ENCODE assay signal across 8 cellular contexts in genomic region chr15:90932660-90932991, GRCh38. TPM values are rescaled to one million over a fixed set of nuclear protein-coding genes. Genes with fewer than 3 reads are reported as not detected.
DNase-seq lines count a peak whose midpoint lies in the region; ATAC-seq and TF ChIP-seq lines count a peak whose summit lies in the region.

No MANE protein-coding gene starts in this region.

- H3K4me3 Mint-ChIP-seq in central memory CD8-positive, alpha-beta T cell: peak overlapping the region; percentile 91
- peak overlapping the region; percentile 96 for H3K4me3 Mint-ChIP-seq in natural killer cell treated with Interleukin-12 subunit alpha and Interleukin-12 subunit beta and Interleukin-15 and Interleukin-18, amount 100 ng/mL, for 72 hours

- peaks cover 56% of the 10 kb centered on the region for H3K4me1 Mint-ChIP-seq in central memory CD8-positive, alpha-beta T cell
- peaks cover 47 to 62% of the 10 kb centered on the region in 2 donors for H3K4me1 Mint-ChIP-seq in natural killer cell treated with Interleukin-12 subunit alpha and Interleukin-12 subunit beta and Interleukin-15 and Interleukin-18, amount 100 ng/mL, for 72 hours (ENCODE audit: low read depth in 2 of 2)

- H3K27ac ChIP-seq in ACC112 (ENCODE audit: low read depth, low read length) (no peak overlapping the region), Karpas-422 (ENCODE audit: low read length) (peak overlapping the region; percentile 84)

- H3K27ac Mint-ChIP-seq in central memory CD8-positive, alpha-beta T cell (ENCODE audit: low read depth): peak overlapping the region; percentile 70
- H3K27ac Mint-ChIP-seq in natural killer cell treated with Interleukin-12 subunit alpha and Interleukin-12 subunit beta and Interleukin-15 and Interleukin-18, amount 100 ng/mL, for 72 hours: peak overlapping the region; percentile 90 to 99

- H3K4me2 ChIP-seq in Karpas-422 (ENCODE audit: low read depth, low read length, poor library complexity, severe bottlenecking): peak overlapping the region; percentile 93

- no peaks in the 10 kb centered on the region for H3K9me3 Mint-ChIP-seq in central memory CD8-positive, alpha-beta T cell
- no peaks in the 10 kb centered on the region for H3K9me3 Mint-ChIP-seq in natural killer cell treated with Interleukin-12 subunit alpha and Interleukin-12 subunit beta and Interleukin-15 and Interleukin-18, amount 100 ng/mL, for 72 hours

- no peaks in the 10 kb centered on the region for H3K9me3 ChIP-seq in Karpas-422 (ENCODE audit: low read length)

- no peaks in the 10 kb centered on the region for H3K36me3 ChIP-seq in ACC112 (ENCODE audit: insufficient read depth, low read length)
- no peaks in the 10 kb centered on the region for H3K36me3 ChIP-seq in Karpas-422 (ENCODE audit: insufficient read depth, low read length)

- H3K79me2 ChIP-seq in ACC112 (ENCODE audit: control insufficient read depth, insufficient read depth, low read length, unreplicated experiment) (peaks cover 17% of the 10 kb centered on the region), Karpas-422 (ENCODE audit: low read length) (peaks cover 37% of the 10 kb centered on the region)

- peaks cover 7% of the 10 kb centered on the region for H3K36me3 Mint-ChIP-seq in central memory CD8-positive, alpha-beta T cell (ENCODE audit: insufficient read depth)
- H3K36me3 Mint-ChIP-seq in natural killer cell treated with Interleukin-12 subunit alpha and Interleukin-12 subunit beta and Interleukin-15 and Interleukin-18, amount 100 ng/mL, for 72 hours: no peaks in the 10 kb centered on the region

- H2AFZ ChIP-seq in ACC112 (ENCODE audit: low read length, unreplicated experiment): peak overlapping the region; percentile 39
- H2AFZ ChIP-seq in Karpas-422 (ENCODE audit: low read length): peak overlapping the region; percentile 85; the same call in 1 of the 2 replicates

- ATAC-seq in central memory CD8-positive, alpha-beta T cell (replicated peaks; ENCODE audit: extremely low read depth, poor library complexity, severe bottlenecking): no peak
- no peak for ATAC-seq in natural killer cell treated with Interleukin-12 subunit alpha and Interleukin-12 subunit beta and Interleukin-15 and Interleukin-18, amount 100 ng/mL, for 72 hours
- ATAC-seq in HG02678 (IDR thresholded peaks at IDR 0.05; ENCODE audit: unreplicated experiment): no peak

- in situ Hi-C loops in GM13977 (cut with MboI; ENCODE audit: low pct_unique_long_range_greater_than_20kb, low sequenced_read_pairs, unreplicated experiment): no loop called here

- H3K27me3 Mint-ChIP-seq in central memory CD8-positive, alpha-beta T cell: no peaks in the 10 kb centered on the region
- H3K27me3 Mint-ChIP-seq in natural killer cell treated with Interleukin-12 subunit alpha and Interleukin-12 subunit beta and Interleukin-15 and Interleukin-18, amount 100 ng/mL, for 72 hours: no peaks in the 10 kb centered on the region

- TF ChIP-seq CTCF in GM13977 (IDR thresholded peaks at IDR 0.05; ENCODE audit: extremely low read depth, insufficient read depth, missing control alignments): no peak

- H4K20me1 ChIP-seq in Karpas-422 (ENCODE audit: insufficient read depth, low read depth, low read length): no peaks in the 10 kb centered on the region

- DNase-seq in Karpas-422 (no peak), erythroblast (lab: John Stamatoyannopoulos, UW) (no peak), hepatic stellate cell (ENCODE audit: low spot score) (no peak), GM13977 (ENCODE audit: low spot score) (no peak)
- no peak for DNase-seq in central memory CD8-positive, alpha-beta T cell (ENCODE audit: low spot score in 2 of 2)
- DNase-seq in natural killer cell treated with Interleukin-12 subunit alpha and Interleukin-12 subunit beta and Interleukin-15 and Interleukin-18, amount 100 ng/mL, for 72 hours (ENCODE audit: low spot score): no peak

- no peak for TF ChIP-seq POLR2A in erythroblast (IDR thresholded peaks at IDR 0.05; ENCODE audit: low read length)

- H3K27me3 ChIP-seq in ACC112 (ENCODE audit: insufficient read depth, low read length): no peaks in the 10 kb centered on the region
- no peaks in the 10 kb centered on the region for H3K27me3 ChIP-seq in Karpas-422 (ENCODE audit: low read length)

- H3K4me1 ChIP-seq in ACC112 (ENCODE audit: control insufficient read depth, insufficient read depth, low read length, unreplicated experiment) (peaks cover 28% of the 10 kb centered on the region), Karpas-422 (ENCODE audit: low read length) (peaks cover 63% of the 10 kb centered on the region)

- H3K4me3 ChIP-seq in ACC112 (ENCODE audit: low read depth, low read length) (peak overlapping the region; percentile 91), Karpas-422 (ENCODE audit: low read length) (peak overlapping the region; percentile 87)

- H3K9me2 ChIP-seq in Karpas-422 (replicated peaks; ENCODE audit: insufficient read depth, low read length): no peaks in the 10 kb centered on the region

- H3K9ac ChIP-seq in Karpas-422 (ENCODE audit: low read length): peak overlapping the region; percentile 98

RNA-seq across cellular contexts. Expression of gene HDDC3, which starts 0.3 kb away (rescaled TPM):
- total RNA-seq in Karpas-422 (2014; rRNA removed; shearing (Covaris generic); ENCODE audit: low replicate concordance): 15.9 and 39.1 TPM in 2 replicates
- total RNA-seq in natural killer cell treated with Interleukin-12 subunit alpha and Interleukin-12 subunit beta and Interleukin-15 and Interleukin-18, amount 100 ng/mL, for 72 hours: 10 to 100 TPM; 23.4 to 30.5 TPM

RNA-seq across cellular contexts. Expression of gene UNC45A, which starts 2.5 kb away (rescaled TPM):
- 25.1 and 58.0 TPM in 2 replicates for total RNA-seq in Karpas-422 (2014; rRNA removed; shearing (Covaris generic); ENCODE audit: low replicate concordance)
- 10 to 100 TPM; 81.9 to 95.3 TPM for total RNA-seq in natural killer cell treated with Interleukin-12 subunit alpha and Interleukin-12 subunit beta and Interleukin-15 and Interleukin-18, amount 100 ng/mL, for 72 hours

RNA-seq across cellular contexts. Expression of gene RCCD1, which starts 22.1 kb away (rescaled TPM):
- 25.3 and 32.9 TPM in 2 replicates for total RNA-seq in Karpas-422 (2014; rRNA removed; shearing (Covaris generic); ENCODE audit: low replicate concordance)
- total RNA-seq in natural killer cell treated with Interleukin-12 subunit alpha and Interleukin-12 subunit beta and Interleukin-15 and Interleukin-18, amount 100 ng/mL, for 72 hours: 10 to 100 TPM; 10.8 to 29.2 TPM

RNA-seq across cellular contexts. Expression of gene MAN2A2, which starts 29.5 kb away (rescaled TPM):
- total RNA-seq in Karpas-422 (2014; rRNA removed; shearing (Covaris generic); ENCODE audit: low replicate concordance): 27.4 and 60.8 TPM in 2 replicates
- total RNA-seq in natural killer cell treated with Interleukin-12 subunit alpha and Interleukin-12 subunit beta and Interleukin-15 and Interleukin-18, amount 100 ng/mL, for 72 hours: 100 to 1,000 TPM; 172 to 244 TPM

RNA-seq across cellular contexts. Expression of gene FES, which starts 48.3 kb away (rescaled TPM):
- 33.7 and 88.0 TPM in 2 replicates for total RNA-seq in Karpas-422 (2014; rRNA removed; shearing (Covaris generic); ENCODE audit: low replicate concordance)
- 100 to 1,000 TPM; 139 to 140 TPM for total RNA-seq in natural killer cell treated with Interleukin-12 subunit alpha and Interleukin-12 subunit beta and Interleukin-15 and Interleukin-18, amount 100 ng/mL, for 72 hours
